In the genomic region with DNA sequence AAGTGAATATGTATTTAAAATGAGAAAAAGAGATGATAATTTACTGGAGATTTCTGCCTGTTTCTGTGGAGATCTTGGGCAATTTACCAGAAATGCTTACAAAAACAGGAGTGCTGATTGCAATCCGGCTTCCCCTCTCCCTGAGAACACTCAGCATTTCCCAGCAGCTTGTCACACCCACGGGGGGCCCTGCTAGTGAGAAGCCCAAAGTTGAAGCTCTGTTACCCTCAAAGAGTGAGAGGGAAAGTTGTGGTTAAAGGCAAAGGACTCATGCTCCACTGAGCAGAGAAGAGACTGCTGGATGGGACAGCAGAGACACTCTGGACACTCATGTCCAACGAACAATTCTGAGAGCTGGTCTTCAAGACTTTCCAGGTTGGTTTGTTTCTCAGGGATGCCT, we compare ENCODE assay signal across 13 cellular contexts. TPM values are rescaled to one million over a fixed set of nuclear protein-coding genes. Genes with fewer than 3 reads are reported as not detected.
DNase-seq lines count a peak whose midpoint lies in the region; ATAC-seq and TF ChIP-seq lines count a peak whose summit lies in the region.
"Had no signal": no experiment of that assay in that cellular context is flagged by ENCODE, and none has a peak within 500 bp of the region (broad histone marks: within the 10 kb centered on the region; RNA-seq: fewer than 3 reads in every experiment).

No MANE protein-coding gene starts in this region.

- peaks cover 29% of the 10 kb centered on the region for H3K4me1 ChIP-seq in CD4-positive, alpha-beta memory T cell (ENCODE audit: insufficient read depth, low read length)
- H3K4me1 ChIP-seq in Karpas-422 (ENCODE audit: low read length), result peaks cover 91% of the 10 kb centered on the region
- peaks cover 4% of the 10 kb centered on the region for H3K4me1 ChIP-seq in parathyroid adenoma

- peak overlapping the region in 4 of 7 donors; percentile 33 to 65 (median 56) for H3K27ac Mint-ChIP-seq in CD4-positive, alpha-beta memory T cell
- peak overlapping the region; percentile 41 for H3K27ac Mint-ChIP-seq in activated naive CD8-positive, alpha-beta T cell treated with anti-CD3 and anti-CD28 coated beads, Interleukin-2, amount 50 U/mL, for 24 hours

- POLR2A ChIA-PET in CD4-positive, alpha-beta memory T cell (lab: Charles Lee; ENCODE audit: partially characterized antibody), result no interaction called here

- H3K36me3 Mint-ChIP-seq in CD4-positive, alpha-beta memory T cell, result peaks cover 0 to 4% of the 10 kb centered on the region in 2 donors
- peaks cover 2% of the 10 kb centered on the region for H3K36me3 Mint-ChIP-seq in activated naive CD8-positive, alpha-beta T cell treated with anti-CD3 and anti-CD28 coated beads, Interleukin-2, amount 50 U/mL, for 24 hours (ENCODE audit: low read depth)
- H3K36me3 Mint-ChIP-seq: WTC11 had no signal

- H3K27me3 Mint-ChIP-seq in CD4-positive, alpha-beta memory T cell, result no peaks in the 10 kb centered on the region
- H3K27me3 Mint-ChIP-seq in activated naive CD8-positive, alpha-beta T cell treated with anti-CD3 and anti-CD28 coated beads, Interleukin-2, amount 50 U/mL, for 24 hours, result no peaks in the 10 kb centered on the region
- H3K27me3 Mint-ChIP-seq: IgD-negative memory B cell had no signal

- no peaks in the 10 kb centered on the region for H3K36me3 ChIP-seq in CD4-positive, alpha-beta memory T cell (ENCODE audit: insufficient read depth, low read length)
- H3K36me3 ChIP-seq in Karpas-422 (ENCODE audit: insufficient read depth, low read length) (no peaks in the 10 kb centered on the region), parathyroid adenoma (ENCODE audit: control insufficient read depth, insufficient read depth, low read length) (no peaks in the 10 kb centered on the region)
- H3K36me3 ChIP-seq: tibial nerve had no signal

- H3K4me2 ChIP-seq in Karpas-422 (ENCODE audit: low read depth, low read length, poor library complexity, severe bottlenecking) (peak overlapping the region; percentile 86), parathyroid adenoma (ENCODE audit: low read length) (no peak overlapping the region)

- H3K27me3 ChIP-seq in CD4-positive, alpha-beta memory T cell (ENCODE audit: insufficient read depth, low read length), result no peaks in the 10 kb centered on the region
- H3K27me3 ChIP-seq in Karpas-422 (ENCODE audit: low read length), result no peaks in the 10 kb centered on the region; the same call in 1 of the 2 replicates
- no peaks in the 10 kb centered on the region for H3K27me3 ChIP-seq in parathyroid adenoma (ENCODE audit: control insufficient read depth, insufficient read depth, low read length)
- H3K27me3 ChIP-seq: tibial nerve had no signal

- H2AFZ ChIP-seq in Karpas-422 (ENCODE audit: low read length) (no peak overlapping the region), parathyroid adenoma (no peak overlapping the region)

- no peak for TF ChIP-seq CTCF in parathyroid adenoma (IDR thresholded peaks at IDR 0.05)

- peak; percentile 22 for ATAC-seq in activated naive CD8-positive, alpha-beta T cell treated with anti-CD3 and anti-CD28 coated beads, Interleukin-2, amount 50 U/mL, for 24 hours
- ATAC-seq in HG02571 (IDR thresholded peaks at IDR 0.05; ENCODE audit: unreplicated experiment) (no peak), GM21390 (IDR thresholded peaks at IDR 0.05; ENCODE audit: unreplicated experiment) (no peak), GM18870 (IDR thresholded peaks at IDR 0.05; ENCODE audit: unreplicated experiment) (no peak)
- ATAC-seq: WTC11 had no signal

- no peak for DNase-seq in CD4-positive, alpha-beta memory T cell
- peak; percentile 51 for DNase-seq in Karpas-422
- peak; percentile 65 for DNase-seq in activated naive CD8-positive, alpha-beta T cell treated with anti-CD3 and anti-CD28 coated beads, Interleukin-2, amount 50 U/mL, for 24 hours
- DNase-seq in dermis blood vessel endothelial cell, result no peak
- DNase-seq: cerebellar nuclear complex, NCI-H774 had no signal

- no peak overlapping the region for H3K27ac ChIP-seq in CD4-positive, alpha-beta memory T cell (ENCODE audit: low read depth, low read length)
- H3K27ac ChIP-seq in Karpas-422 (ENCODE audit: low read length) (peak overlapping the region; percentile 94), parathyroid adenoma (peak overlapping the region; percentile 33)
- H3K27ac ChIP-seq: tibial nerve had no signal

- intact Hi-C loops in CD4-positive, alpha-beta memory T cell (cut with micrococcal nuclease), result no loop called here

- no peaks in the 10 kb centered on the region for H3K9me2 ChIP-seq in Karpas-422 (replicated peaks; ENCODE audit: insufficient read depth, low read length)

- peak overlapping the region in 1 of 8 donors; percentile 4 for H3K4me3 Mint-ChIP-seq in CD4-positive, alpha-beta memory T cell
- peak overlapping the region; percentile 86 for H3K4me3 Mint-ChIP-seq in activated naive CD8-positive, alpha-beta T cell treated with anti-CD3 and anti-CD28 coated beads, Interleukin-2, amount 50 U/mL, for 24 hours
- H3K4me3 Mint-ChIP-seq: WTC11 had no signal

- H4K20me1 ChIP-seq in Karpas-422 (ENCODE audit: insufficient read depth, low read depth, low read length), result peaks cover 45% of the 10 kb centered on the region

- no peaks in the 10 kb centered on the region for H3K9me3 Mint-ChIP-seq in CD4-positive, alpha-beta memory T cell
- H3K9me3 Mint-ChIP-seq in activated naive CD8-positive, alpha-beta T cell treated with anti-CD3 and anti-CD28 coated beads, Interleukin-2, amount 50 U/mL, for 24 hours, result no peaks in the 10 kb centered on the region
- H3K9me3 Mint-ChIP-seq: IgD-negative memory B cell, WTC11 had no signal

- no peak overlapping the region for H3K4me3 ChIP-seq in CD4-positive, alpha-beta memory T cell (ENCODE audit: low read length in 2 of 2)
- H3K4me3 ChIP-seq in Karpas-422 (ENCODE audit: low read length) (peak overlapping the region; percentile 88), parathyroid adenoma (ENCODE audit: low read depth, low read length) (no peak overlapping the region)
- H3K4me3 ChIP-seq: tibial nerve had no signal

- H3K79me2 ChIP-seq in Karpas-422 (ENCODE audit: low read length), result peaks cover 65% of the 10 kb centered on the region
- H3K79me2 ChIP-seq in parathyroid adenoma, result peaks cover 4% of the 10 kb centered on the region

- CTCF ChIA-PET in CD4-positive, alpha-beta memory T cell (lab: Charles Lee; ENCODE audit: partially characterized antibody), result no interaction called here

- H3K9ac ChIP-seq in Karpas-422 (ENCODE audit: low read length) (peak overlapping the region; percentile 5; the same call in 1 of the 2 replicates), parathyroid adenoma (no peak overlapping the region)

- H3K9me3 ChIP-seq in CD4-positive, alpha-beta memory T cell (ENCODE audit: control insufficient read depth in 1 of 2, low read length in 2 of 2), result no peaks in the 10 kb centered on the region
- H3K9me3 ChIP-seq in Karpas-422 (ENCODE audit: low read length) (no peaks in the 10 kb centered on the region), parathyroid adenoma (ENCODE audit: control insufficient read depth, low read length) (no peaks in the 10 kb centered on the region)
- H3K9me3 ChIP-seq: tibial nerve had no signal

- H3K4me1 Mint-ChIP-seq in CD4-positive, alpha-beta memory T cell, result peaks cover 40 to 80% (median 59%) of the 10 kb centered on the region in 4 donors
- H3K4me1 Mint-ChIP-seq in activated naive CD8-positive, alpha-beta T cell treated with anti-CD3 and anti-CD28 coated beads, Interleukin-2, amount 50 U/mL, for 24 hours, result peaks cover 91% of the 10 kb centered on the region

RNA-seq across cellular contexts. Expression of gene MCTP2, which starts 2.9 kb away (rescaled TPM):
- total RNA-seq in CD4-positive, alpha-beta memory T cell, result 10 to 100 TPM; 18.3 to 19.6 TPM
- polyA plus RNA-seq in CD4-positive, alpha-beta memory T cell, result 1 to 10 TPM; 2.0 to 5.2 TPM
- 42.0 and 58.9 TPM in 2 replicates for total RNA-seq in Karpas-422 (2014; rRNA removed; shearing (Covaris generic); ENCODE audit: low replicate concordance)
- 9.0 and 11.9 TPM in 2 replicates for total RNA-seq in dermis blood vessel endothelial cell

Comparison
In these comparisons a context has a peak if more than half of its experiments do, and no peak if none do; other contexts are left out.
1. DNase-seq: peak in Karpas-422 (single experiment) and activated naive CD8-positive, alpha-beta T cell treated with anti-CD3 and anti-CD28 coated beads, Interleukin-2, amount 50 U/mL, for 24 hours (single experiment); none in CD4-positive, alpha-beta memory T cell (0 of 5) and dermis blood vessel endothelial cell (single experiment).